1 cellular context compared by ENCODE assay signal in the genomic region with DNA sequence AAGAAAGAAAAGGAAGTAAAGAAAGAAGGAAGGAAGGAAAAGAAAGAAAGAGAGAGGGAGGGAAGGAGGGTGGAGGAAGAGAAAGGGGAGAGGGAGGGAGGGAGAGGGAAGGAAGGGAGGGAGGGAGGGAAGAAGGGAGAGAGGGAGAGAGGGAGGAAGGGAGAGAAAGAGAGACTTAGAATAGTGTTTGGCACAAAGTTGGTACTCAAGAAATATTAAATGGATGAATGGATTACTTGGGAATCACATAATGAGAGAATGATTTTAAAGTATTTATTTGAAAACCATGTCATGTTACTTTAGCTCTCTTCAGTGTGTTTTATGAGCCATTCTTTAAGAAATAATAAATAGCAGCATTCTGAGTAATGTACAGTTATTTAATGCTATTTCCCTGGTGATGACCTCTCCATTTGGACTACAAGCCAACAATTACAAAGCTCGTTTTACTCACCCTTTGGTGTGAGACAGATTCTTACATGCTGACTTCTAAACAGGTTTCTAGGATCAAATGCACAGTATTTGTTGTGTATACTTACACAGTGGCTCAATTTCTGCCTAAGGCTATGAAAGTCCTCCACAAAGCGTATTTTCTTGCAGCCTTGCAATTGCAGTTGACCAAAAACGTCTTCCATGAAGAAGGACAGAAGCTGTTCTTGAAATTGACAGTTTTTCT.
TF ChIP-seq lines count a peak whose summit lies in the region.

No MANE protein-coding gene starts in this region.

TF ChIP-seq in HepG2, 621 proteins besides CTCF, POLR2A, EP300 and RAD21:
- no peak for TF ChIP-seq ZNF263 (CRISPR knock-in tag; IDR thresholded peaks at IDR 0.05)
- TF ChIP-seq HNRNPK (IDR thresholded peaks at IDR 0.05; ENCODE audit: low read depth, low read length, poor library complexity, severe bottlenecking): peak; percentile 92
TF ChIP-seq in HepG2: peak in this region for 1.
